ENCODE assay signal across 17 cellular contexts in the genomic region with DNA sequence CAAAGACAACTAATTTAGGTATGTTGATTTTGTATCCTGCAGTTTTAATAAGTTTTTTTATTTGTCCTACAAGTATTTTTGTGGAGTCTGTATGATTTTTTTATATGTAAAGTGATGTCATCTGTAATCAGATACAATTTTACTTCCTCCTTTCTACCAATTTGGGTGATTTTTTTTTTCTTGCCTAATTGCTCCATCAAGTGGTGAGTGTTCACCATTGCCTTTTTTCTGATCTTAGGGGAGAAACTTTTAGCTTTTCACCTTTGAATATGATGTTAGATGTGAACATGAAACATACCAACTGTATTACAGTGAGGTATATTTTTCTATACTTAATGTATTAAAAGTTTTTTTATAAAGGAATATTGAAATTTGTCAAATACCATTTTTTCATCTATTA.
DNase-seq lines count a peak whose midpoint lies in the region; ATAC-seq and TF ChIP-seq lines count a peak whose summit lies in the region.
"Had no signal": no experiment of that assay in that cellular context is flagged by ENCODE, and none has a peak within 500 bp of the region (broad histone marks: within the 10 kb centered on the region; RNA-seq: fewer than 3 reads in every experiment).

No MANE protein-coding gene starts in this region.

- H4K20me1 ChIP-seq in Karpas-422 (ENCODE audit: insufficient read depth, low read depth, low read length) (no peaks in the 10 kb centered on the region), smooth muscle cell (ENCODE audit: low read depth) (no peaks in the 10 kb centered on the region)

- H2AFZ ChIP-seq in Karpas-422 (ENCODE audit: low read length) (no peak overlapping the region), smooth muscle cell (ENCODE audit: low read depth) (no peak overlapping the region)

- H3K9ac ChIP-seq in Karpas-422 (ENCODE audit: low read length) (no peak overlapping the region), smooth muscle cell (ENCODE audit: low read depth) (no peak overlapping the region)

- H3K4me1 ChIP-seq in Karpas-422 (ENCODE audit: low read length) (no peaks in the 10 kb centered on the region), foreskin keratinocyte (no peaks in the 10 kb centered on the region), smooth muscle cell (ENCODE audit: low read depth) (no peaks in the 10 kb centered on the region)
- H3K4me1 ChIP-seq: gastrocnemius medialis had no signal

- no peaks in the 10 kb centered on the region for H3F3A ChIP-seq in smooth muscle cell (ENCODE audit: low read depth)

- H3K4me3 ChIP-seq in Karpas-422 (ENCODE audit: low read length): no peak overlapping the region
- H3K4me3 ChIP-seq in smooth muscle cell: no peak overlapping the region
- H3K4me3 ChIP-seq: gastrocnemius medialis had no signal

- H3K79me2 ChIP-seq in Karpas-422 (ENCODE audit: low read length) (no peaks in the 10 kb centered on the region), smooth muscle cell (ENCODE audit: low read depth) (no peaks in the 10 kb centered on the region)

- DNase-seq in EH (ENCODE audit: low read depth): peak; percentile 23
- peak; percentile 47 for DNase-seq in Karpas-422
- peak; percentile 41 for DNase-seq in SK-MEL-5 (ENCODE audit: low read depth, low spot score)
- peak in 1 of 2 donors; percentile 3 for DNase-seq in foreskin keratinocyte
- DNase-seq in smooth muscle cell (lab: John Stamatoyannopoulos, UW; ENCODE audit: unreplicated experiment): no peak
- DNase-seq: activated CD4-positive, alpha-beta memory T cell treated with anti-CD3 and anti-CD28 coated beads for 36 hours; CD4-positive, CD25-positive, alpha-beta regulatory T cell; gastrocnemius medialis; GF-D8; immature natural killer cell; NCI-H1092 treated with DMSO at 0.1 percent for 48 hours; NCI-H2227 treated with DMSO at 0.1 percent for 48 hours; RPMI8226; stimulated activated CD4-positive, alpha-beta T cell treated with anti-CD3 and anti-CD28 coated beads, Interleukin-4, amount 100 ng/mL, for 24 hours had no signal

- no peak overlapping the region for H3K4me2 ChIP-seq in Karpas-422 (ENCODE audit: low read depth, low read length, poor library complexity, severe bottlenecking)
- no peak overlapping the region for H3K4me2 ChIP-seq in smooth muscle cell

- H3K9me2 ChIP-seq in Karpas-422 (replicated peaks; ENCODE audit: insufficient read depth, low read length): no peaks in the 10 kb centered on the region

- H3K27me3 ChIP-seq in Karpas-422 (ENCODE audit: low read length) (no peaks in the 10 kb centered on the region), foreskin keratinocyte (no peaks in the 10 kb centered on the region), smooth muscle cell (ENCODE audit: low read depth) (no peaks in the 10 kb centered on the region)
- H3K27me3 ChIP-seq: gastrocnemius medialis had no signal

- H3K27ac ChIP-seq in Karpas-422 (ENCODE audit: low read length): no peak overlapping the region
- H3K27ac ChIP-seq in foreskin keratinocyte: no peak overlapping the region
- no peak overlapping the region for H3K27ac ChIP-seq in smooth muscle cell (ENCODE audit: low read depth)
- H3K27ac ChIP-seq: gastrocnemius medialis had no signal

- TF ChIP-seq CTCF in foreskin keratinocyte (conservative IDR thresholded peaks at IDR 0.05) (peak; percentile 34), smooth muscle cell (IDR thresholded peaks at IDR 0.05; ENCODE audit: borderline replicate concordance, insufficient read depth, poor library complexity, severe bottlenecking) (no peak)

- in situ Hi-C loops in SK-MEL-5 (cut with HindIII; ENCODE audit: low pct_unique_long_range_greater_than_20kb, low sequenced_read_pairs): no loop called here

- H3K36me3 ChIP-seq in Karpas-422 (ENCODE audit: insufficient read depth, low read length) (no peaks in the 10 kb centered on the region), smooth muscle cell (ENCODE audit: low read depth) (peaks cover 24% of the 10 kb centered on the region)
- H3K36me3 ChIP-seq: gastrocnemius medialis had no signal

- H3K9me3 ChIP-seq in Karpas-422 (ENCODE audit: low read length): peaks cover 30% of the 10 kb centered on the region
- peaks cover 33% of the 10 kb centered on the region for H3K9me3 ChIP-seq in smooth muscle cell (replicated peaks; ENCODE audit: low read depth)
- H3K9me3 ChIP-seq: gastrocnemius medialis had no signal

- ATAC-seq in foreskin keratinocyte (no peak), GM18870 (IDR thresholded peaks at IDR 0.05; ENCODE audit: unreplicated experiment) (no peak), HG03342 (IDR thresholded peaks at IDR 0.05; ENCODE audit: unreplicated experiment) (no peak)
- ATAC-seq: gastrocnemius medialis, sciatic nerve had no signal
